In the genomic region with DNA sequence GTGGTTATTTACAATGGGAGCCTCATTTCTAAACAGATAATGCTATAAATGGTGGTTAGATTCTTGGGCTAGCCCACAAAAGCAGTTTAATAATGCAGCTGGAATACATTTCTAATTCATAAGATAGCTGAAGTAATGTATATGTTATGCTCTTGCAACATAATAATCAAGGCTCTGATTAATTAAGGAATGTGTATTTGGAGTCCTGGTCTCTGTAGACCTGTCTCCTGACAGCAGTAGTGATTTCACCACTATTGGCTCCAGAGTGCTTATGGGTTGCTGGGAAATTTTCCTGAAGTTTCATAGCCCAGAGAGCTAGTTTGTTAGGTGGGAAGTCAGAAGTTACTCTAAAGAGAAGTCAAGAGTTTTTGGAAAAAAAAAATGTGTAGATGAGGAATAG, we compare ENCODE assay signal across 20 cellular contexts. TPM values are rescaled to one million over a fixed set of nuclear protein-coding genes. Genes with fewer than 3 reads are reported as not detected.
A peak's percentile ranks its signal among the peaks of the same experiment; 100 is the strongest.
DNase-seq lines count a peak whose midpoint lies in the region; ATAC-seq and TF ChIP-seq lines count a peak whose summit lies in the region.
"Had no signal": no experiment of that assay in that cellular context is flagged by ENCODE, and none has a peak within 500 bp of the region (broad histone marks: within the 10 kb centered on the region; RNA-seq: fewer than 3 reads in every experiment).

No MANE protein-coding gene starts in this region.

- H3K27me3 ChIP-seq in mammary epithelial cell (ENCODE audit: insufficient read depth, low read length), result no peaks in the 10 kb centered on the region
- no peaks in the 10 kb centered on the region for H3K27me3 ChIP-seq in breast epithelium
- no peaks in the 10 kb centered on the region for H3K27me3 ChIP-seq in adipocyte (replicated peaks; ENCODE audit: control insufficient read depth, insufficient read depth, low read length)

- no peaks in the 10 kb centered on the region for H3K36me3 Mint-ChIP-seq in mesothelial cell of epicardium
- no peaks in the 10 kb centered on the region for H3K36me3 Mint-ChIP-seq in activated CD8-positive, alpha-beta T cell treated with anti-CD3 and anti-CD28 coated beads, Interleukin-2, amount 10 ng/mL, durations not matched to agents 7 days and 5 days (ENCODE audit: low read depth)
- H3K36me3 Mint-ChIP-seq: CD4-positive, alpha-beta memory T cell had no signal

- no peak for TF ChIP-seq POLR2A in breast epithelium (IDR thresholded peaks at IDR 0.05)

- TF ChIP-seq CTCF in mammary epithelial cell (conservative IDR thresholded peaks at IDR 0.05 in 1 of 2, IDR thresholded peaks at IDR 0.05 in 1 of 2; ENCODE audit: extremely low read depth in 1 of 2, insufficient read depth in 1 of 2, low read depth in 1 of 2, low read length in 2 of 2), result no peak
- TF ChIP-seq CTCF in breast epithelium (IDR thresholded peaks at IDR 0.05), result no peak
- no peak for TF ChIP-seq CTCF in mesothelial cell of epicardium (IDR thresholded peaks at IDR 0.05; ENCODE audit: unreplicated experiment)

- BruUV-seq in mammary epithelial cell (replicated peaks; lab: Mats Ljungman, UMichigan), result no TSS peak

- dilution Hi-C loops in mammary epithelial cell (cut with HindIII; ENCODE audit: low sequenced_read_pairs), result no loop called here

- H3K27ac ChIP-seq in mammary epithelial cell (ENCODE audit: insufficient read depth, low read depth, low read length) (no peak overlapping the region), breast epithelium (no peak overlapping the region)
- H3K27ac ChIP-seq: 22Rv1, GM23248 had no signal

- no peaks in the 10 kb centered on the region for H3K27me3 Mint-ChIP-seq in mesothelial cell of epicardium (ENCODE audit: low read depth)
- peaks cover 11% of the 10 kb centered on the region for H3K27me3 Mint-ChIP-seq in activated CD8-positive, alpha-beta T cell treated with anti-CD3 and anti-CD28 coated beads, Interleukin-2, amount 10 ng/mL, durations not matched to agents 7 days and 5 days (ENCODE audit: low read depth)

- intact Hi-C loops in mammary epithelial cell (cut with micrococcal nuclease), result no loop called here
- intact Hi-C loops in breast epithelium (cut with DNase I; ENCODE audit: low total_unique reads), result no loop called here

- H4K20me1 ChIP-seq in mammary epithelial cell (ENCODE audit: insufficient read depth, low read length), result no peaks in the 10 kb centered on the region

- H3K9me3 Mint-ChIP-seq in mesothelial cell of epicardium, result no peaks in the 10 kb centered on the region
- no peaks in the 10 kb centered on the region for H3K9me3 Mint-ChIP-seq in activated CD8-positive, alpha-beta T cell treated with anti-CD3 and anti-CD28 coated beads, Interleukin-2, amount 10 ng/mL, durations not matched to agents 7 days and 5 days (ENCODE audit: insufficient read depth)
- H3K9me3 Mint-ChIP-seq: HFFc6 had no signal

- POLR2A ChIA-PET in activated CD8-positive, alpha-beta T cell treated with anti-CD3 and anti-CD28 coated beads, Interleukin-2, amount 10 ng/mL, durations not matched to agents 7 days and 5 days (lab: Charles Lee), result no interaction called here

- no peak overlapping the region for H3K4me3 ChIP-seq in mammary epithelial cell (replicated peaks in 1 of 3; ENCODE audit: insufficient read depth in 1 of 3, low read depth in 2 of 3, low read length in 3 of 3)
- H3K4me3 ChIP-seq in breast epithelium, result no peak overlapping the region
- H3K4me3 ChIP-seq in adipocyte (ENCODE audit: low read length), result no peak overlapping the region
- H3K4me3 ChIP-seq: GM23248 had no signal

- in situ Hi-C loops in mammary epithelial cell (cut with MboI; ENCODE audit: low sequenced_read_pairs in 2 of 2), result no loop called here

- peaks cover 27% of the 10 kb centered on the region for H3K4me1 Mint-ChIP-seq in mesothelial cell of epicardium
- no peaks in the 10 kb centered on the region for H3K4me1 Mint-ChIP-seq in activated CD8-positive, alpha-beta T cell treated with anti-CD3 and anti-CD28 coated beads, Interleukin-2, amount 10 ng/mL, durations not matched to agents 7 days and 5 days (ENCODE audit: low read depth)

- CTCF ChIA-PET in mammary epithelial cell (lab: Charles Lee; ENCODE audit: low non-redundant PET), result no interaction called here
- CTCF ChIA-PET in activated CD8-positive, alpha-beta T cell treated with anti-CD3 and anti-CD28 coated beads, Interleukin-2, amount 10 ng/mL, durations not matched to agents 7 days and 5 days (lab: Charles Lee), result no interaction called here

- H3K36me3 ChIP-seq in mammary epithelial cell (ENCODE audit: insufficient read depth, low read length), result no peaks in the 10 kb centered on the region
- H3K36me3 ChIP-seq in breast epithelium, result no peaks in the 10 kb centered on the region
- H3K36me3 ChIP-seq in adipocyte (ENCODE audit: control insufficient read depth, insufficient read depth, low read length, severe bottlenecking), result no peaks in the 10 kb centered on the region

- no peak overlapping the region for H3K4me3 Mint-ChIP-seq in mesothelial cell of epicardium
- no peak overlapping the region for H3K4me3 Mint-ChIP-seq in activated CD8-positive, alpha-beta T cell treated with anti-CD3 and anti-CD28 coated beads, Interleukin-2, amount 10 ng/mL, durations not matched to agents 7 days and 5 days
- H3K4me3 Mint-ChIP-seq: CD4-positive, alpha-beta memory T cell; H9; HFFc6 had no signal

- H3K27ac Mint-ChIP-seq in mesothelial cell of epicardium, result peak overlapping the region; percentile 33
- H3K27ac Mint-ChIP-seq in activated CD8-positive, alpha-beta T cell treated with anti-CD3 and anti-CD28 coated beads, Interleukin-2, amount 10 ng/mL, durations not matched to agents 7 days and 5 days, result no peak overlapping the region
- H3K27ac Mint-ChIP-seq: CD4-positive, alpha-beta memory T cell; H9; HFFc6 had no signal

- H3K79me2 ChIP-seq in mammary epithelial cell (ENCODE audit: insufficient read depth, low read length), result no peaks in the 10 kb centered on the region

- H3K9ac ChIP-seq in mammary epithelial cell (ENCODE audit: insufficient read depth, low read length) (no peak overlapping the region), adipocyte (ENCODE audit: low read length) (no peak overlapping the region)
- H3K9ac ChIP-seq: GM23248 had no signal

- H2AFZ ChIP-seq in mammary epithelial cell (ENCODE audit: low read depth, low read length), result no peak overlapping the region
- H2AFZ ChIP-seq: GM23248 had no signal

- peak overlapping the region; percentile 7 for H3K4me2 ChIP-seq in mammary epithelial cell (ENCODE audit: insufficient read depth, low read depth, low read length)

- H3K4me1 ChIP-seq in mammary epithelial cell (ENCODE audit: insufficient read depth, low read length) (peaks cover 21% of the 10 kb centered on the region), breast epithelium (no peaks in the 10 kb centered on the region), adipocyte (ENCODE audit: control insufficient read depth, insufficient read depth, low read length) (peaks cover 11% of the 10 kb centered on the region)

- DNase-seq in mammary epithelial cell, result peak; percentile 56
- DNase-seq in breast epithelium (ENCODE audit: low spot score in 2 of 2), result no peak
- DNase-seq in adipocyte (ENCODE audit: low read depth), result peak; percentile 29
- peak; percentile 37 for DNase-seq in fibroblast of peridontal ligament (ENCODE audit: extremely low read depth)
- no peak for DNase-seq in mesothelial cell of epicardium (ENCODE audit: low spot score in 2 of 2, unreplicated experiment in 2 of 2)
- no peak for DNase-seq in activated CD8-positive, alpha-beta T cell treated with anti-CD3 and anti-CD28 coated beads, Interleukin-2, amount 10 ng/mL, durations not matched to agents 7 days and 5 days
- DNase-seq in Ammon's horn (ENCODE audit: low spot score), result no peak
- no peak for DNase-seq in stimulated activated naive CD4-positive, alpha-beta T cell (lab: John Stamatoyannopoulos, UW)
- DNase-seq: AML-193; C1 segment of cervical spinal cord; Calu3; CD4-positive, alpha-beta memory T cell; COR-L47; DMS53; DMS79 treated with DMSO at 0.1 percent for 48 hours; GF-D8; GM23248; H9; HFFc6 had no signal

- ATAC-seq in activated CD8-positive, alpha-beta T cell treated with anti-CD3 and anti-CD28 coated beads, Interleukin-2, amount 10 ng/mL, durations not matched to agents 7 days and 5 days, result no peak

- H3K9me3 ChIP-seq in mammary epithelial cell (replicated peaks; ENCODE audit: insufficient read depth, low read length) (no peaks in the 10 kb centered on the region), breast epithelium (no peaks in the 10 kb centered on the region), adipocyte (ENCODE audit: control insufficient read depth, low read length) (no peaks in the 10 kb centered on the region)

RNA-seq across cellular contexts. Expression of a gene that starts 21.3 kb away (rescaled TPM):
- total RNA-seq in mammary epithelial cell (100 to 1,000 TPM in 1 of 2 donors, 10 to 100 TPM in 1; 96.7 to 276 TPM), breast epithelium (10 to 100 TPM; 19.5 to 35.7 (median 35.7) TPM), mesothelial cell of epicardium (48.7 to 53.8 TPM (median 48.9 TPM) in 3 replicates)
- 84.4 TPM for polyA plus RNA-seq in mammary epithelial cell
- polyA minus RNA-seq in mammary epithelial cell, result 192 TPM
- 10 to 100 TPM; 30.1 to 33.2 TPM for total RNA-seq in activated CD8-positive, alpha-beta T cell treated with anti-CD3 and anti-CD28 coated beads, Interleukin-2, amount 10 ng/mL, durations not matched to agents 7 days and 5 days

Comparison
In these comparisons a context has a peak if more than half of its experiments do, and no peak if none do; other contexts are left out.
1. DNase-seq: peak in mammary epithelial cell (single experiment), adipocyte (single experiment) and fibroblast of peridontal ligament (single experiment); none in breast epithelium (0 of 2), mesothelial cell of epicardium (0 of 2), activated CD8-positive, alpha-beta T cell treated with anti-CD3 and anti-CD28 coated beads, Interleukin-2, amount 10 ng/mL, durations not matched to agents 7 days and 5 days (single experiment), Ammon's horn (single experiment) and stimulated activated naive CD4-positive, alpha-beta T cell (0 of 6).